ENCODE assay signal across 17 cellular contexts in genomic region chr11:1565173-1565903, GRCh38. TPM values are rescaled to one million over a fixed set of nuclear protein-coding genes. Genes with fewer than 3 reads are reported as not detected.
DNase-seq lines count a peak whose midpoint lies in the region; ATAC-seq and TF ChIP-seq lines count a peak whose summit lies in the region.
"Had no signal": no experiment of that assay in that cellular context is flagged by ENCODE, and none has a peak within 500 bp of the region (broad histone marks: within the 10 kb centered on the region; RNA-seq: fewer than 3 reads in every experiment).

No MANE protein-coding gene starts in this region.

- no peaks in the 10 kb centered on the region for H3K9me3 Mint-ChIP-seq in activated T-cell treated with anti-CD3 and anti-CD28 coated beads, Interleukin-2, amount 50 U/mL, for 72 hours
- H3K9me3 Mint-ChIP-seq: activated naive CD4-positive, alpha-beta T cell treated with anti-CD3 and anti-CD28 coated beads, Interleukin-2, amount 50 U/mL, for 24 hours; effector memory CD8-positive, alpha-beta T cell had no signal

- intact Hi-C loops in right cardiac atrium (cut with DNase I), result no loop called here

- H3K27ac ChIP-seq in HEK293 (ENCODE audit: extremely low read depth, low read depth, low read length) (no peak overlapping the region), caudate nucleus (ENCODE audit: low read depth, low read length) (peak overlapping the region; percentile 52), right cardiac atrium (ENCODE audit: low read length) (peak overlapping the region; percentile 18), temporal lobe (ENCODE audit: low read depth, low read length) (peak overlapping the region; percentile 72)

- H3K27ac Mint-ChIP-seq in activated T-cell treated with anti-CD3 and anti-CD28 coated beads, Interleukin-2, amount 50 U/mL, for 72 hours, result no peak overlapping the region
- H3K27ac Mint-ChIP-seq: activated naive CD4-positive, alpha-beta T cell treated with anti-CD3 and anti-CD28 coated beads, Interleukin-2, amount 50 U/mL, for 24 hours had no signal

- CTCF ChIA-PET in HEK293 (lab: Yijun Ruan, JAX), result interaction anchor here (1.1 to 2.0 kb wide), 5 partner anchors 8 to 75 kb away, joined by 3 to 18 read pairs (median 4); no protein-coding TSS in a partner anchor

- POLR2A ChIA-PET in HEK293 (lab: Yijun Ruan, JAX), result interaction anchor here (0.6 to 1.3 kb wide), 2 partner anchors 18 to 81 kb away, joined by 3 to 4 read pairs; no protein-coding TSS in a partner anchor

- H3K9me3 ChIP-seq in HEK293 (ENCODE audit: control insufficient read depth, insufficient read depth, low read depth, low read length), result no peaks in the 10 kb centered on the region
- H3K9me3 ChIP-seq in right cardiac atrium (ENCODE audit: control insufficient read depth, low read length), result no peaks in the 10 kb centered on the region

- DNase-seq in caudate nucleus (lab: John Stamatoyannopoulos, UW) (no peak), right cardiac atrium (peak in 1 of 3 donors; percentile 51), OCI-M2 (lab: John Stamatoyannopoulos, UW; ENCODE audit: unreplicated experiment) (no peak)
- no peak for DNase-seq in activated T-cell treated with anti-CD3 and anti-CD28 coated beads, Interleukin-2, amount 50 U/mL, for 72 hours
- DNase-seq: effector memory CD8-positive, alpha-beta T cell; GOT3; hippocampal formation; NCI-H1092 treated with DMSO at 0.1 percent for 48 hours; NCI-H748 treated with DMSO at 0.1 percent for 48 hours; stimulated activated CD4-positive, alpha-beta T cell treated with anti-CD3 and anti-CD28 coated beads, Interleukin-2, amount 100 ng/mL, for 24 hours had no signal

- no peaks in the 10 kb centered on the region for H3K4me1 Mint-ChIP-seq in activated T-cell treated with anti-CD3 and anti-CD28 coated beads, Interleukin-2, amount 50 U/mL, for 72 hours (ENCODE audit: low read depth)

- 78% methylated on average over 28 of the region's 28 CpGs for WGBS in right cardiac atrium

- H3K36me3 Mint-ChIP-seq in activated T-cell treated with anti-CD3 and anti-CD28 coated beads, Interleukin-2, amount 50 U/mL, for 72 hours (ENCODE audit: insufficient read depth in 2 of 2), result no peaks in the 10 kb centered on the region
- H3K36me3 Mint-ChIP-seq: activated naive CD4-positive, alpha-beta T cell treated with anti-CD3 and anti-CD28 coated beads, Interleukin-2, amount 50 U/mL, for 24 hours had no signal

- no peaks in the 10 kb centered on the region for H3K27me3 Mint-ChIP-seq in activated T-cell treated with anti-CD3 and anti-CD28 coated beads, Interleukin-2, amount 50 U/mL, for 72 hours (ENCODE audit: low read depth)
- H3K27me3 Mint-ChIP-seq: activated naive CD4-positive, alpha-beta T cell treated with anti-CD3 and anti-CD28 coated beads, Interleukin-2, amount 50 U/mL, for 24 hours; effector memory CD8-positive, alpha-beta T cell had no signal

- H3K4me3 ChIP-seq in HEK293 (ENCODE audit: low read depth, low read length), result no peak overlapping the region
- no peak overlapping the region for H3K4me3 ChIP-seq in right cardiac atrium (ENCODE audit: low read length)

- H3K36me3 ChIP-seq in HEK293 (ENCODE audit: control insufficient read depth in 2 of 2, insufficient read depth in 1 of 2, low read length in 2 of 2), result peaks cover 0 to 44% of the 10 kb centered on the region in 2 experiments; a peak in 1 of 3 replicates

- no peak overlapping the region for H3K4me3 Mint-ChIP-seq in activated T-cell treated with anti-CD3 and anti-CD28 coated beads, Interleukin-2, amount 50 U/mL, for 72 hours
- H3K4me3 Mint-ChIP-seq: activated naive CD4-positive, alpha-beta T cell treated with anti-CD3 and anti-CD28 coated beads, Interleukin-2, amount 50 U/mL, for 24 hours had no signal

- no peaks in the 10 kb centered on the region for H3K4me1 ChIP-seq in HEK293 (ENCODE audit: control insufficient read depth, insufficient read depth, low read length)
- H3K4me1 ChIP-seq in right cardiac atrium (ENCODE audit: control insufficient read depth, insufficient read depth, low read length), result peaks cover 4% of the 10 kb centered on the region

- ATAC-seq in right cardiac atrium (no peak), GM19463 (IDR thresholded peaks at IDR 0.05; ENCODE audit: unreplicated experiment) (no peak)
- no peak for ATAC-seq in activated T-cell treated with anti-CD3 and anti-CD28 coated beads, Interleukin-2, amount 50 U/mL, for 72 hours (replicated peaks in 1 of 2)
- ATAC-seq: effector memory CD8-positive, alpha-beta T cell had no signal

- TF ChIP-seq CTCF in HEK293 (tag by site-specific recombination; IDR thresholded peaks at IDR 0.05), result no peak

- no peaks in the 10 kb centered on the region for H3K27me3 ChIP-seq in right cardiac atrium (ENCODE audit: control insufficient read depth, insufficient read depth)

TF ChIP-seq in HEK293, 187 proteins besides CTCF, POLR2A, EP300 and RAD21:
- TF ChIP-seq TRIM28 (IDR thresholded peaks at IDR 0.05; ENCODE audit: borderline replicate concordance, low read length) (no peak), HIC1 (tag by site-specific recombination; IDR thresholded peaks at IDR 0.05) (peak; percentile 42; the same call in 1 of the 2 replicates), ZNF610 (tag by site-specific recombination; IDR thresholded peaks at IDR 0.05; ENCODE audit: borderline replicate concordance) (no peak), ZNF600 (tag by site-specific recombination; IDR thresholded peaks at IDR 0.05) (0 out of 2 replicates have a peak, but pooled peaks have one; percentile 37)

RNA-seq across cellular contexts. Expression of gene DUSP8, which starts 6.7 kb away (rescaled TPM):
- total RNA-seq in right cardiac atrium (10 to 100 TPM; 10.1 to 15.6 (median 12.3) TPM), temporal lobe (7.6 TPM)
- 13.3 TPM for polyA plus RNA-seq in right cardiac atrium
- 1 to 10 TPM; 2.8 to 5.1 TPM for total RNA-seq in activated T-cell treated with anti-CD3 and anti-CD28 coated beads, Interleukin-2, amount 50 U/mL, for 72 hours

RNA-seq across cellular contexts. Expression of gene KRTAP5-1, which starts 19.7 kb away (rescaled TPM):
- total RNA-seq in right cardiac atrium (not detected), temporal lobe (not detected)
- polyA plus RNA-seq in right cardiac atrium, result not detected
- not detected for total RNA-seq in activated T-cell treated with anti-CD3 and anti-CD28 coated beads, Interleukin-2, amount 50 U/mL, for 72 hours
- total RNA-seq: G401, kidney epithelial cell had no signal
- polyA plus RNA-seq: BJ had no signal

RNA-seq across cellular contexts. Expression of gene KRTAP5-2, which starts 32.8 kb away (rescaled TPM):
- total RNA-seq in right cardiac atrium (not detected), temporal lobe (not detected)
- not detected for polyA plus RNA-seq in right cardiac atrium
- total RNA-seq in activated T-cell treated with anti-CD3 and anti-CD28 coated beads, Interleukin-2, amount 50 U/mL, for 72 hours, result not detected
- total RNA-seq: G401, kidney epithelial cell had no signal
- polyA plus RNA-seq: BJ had no signal

RNA-seq across cellular contexts. Expression of gene KRTAP5-3, which starts 42.9 kb away (rescaled TPM):
- total RNA-seq in right cardiac atrium (not detected), temporal lobe (not detected)
- polyA plus RNA-seq in right cardiac atrium, result not detected
- total RNA-seq in activated T-cell treated with anti-CD3 and anti-CD28 coated beads, Interleukin-2, amount 50 U/mL, for 72 hours, result not detected
- total RNA-seq: G401, kidney epithelial cell had no signal
- polyA plus RNA-seq: BJ had no signal

RNA-seq across cellular contexts. Expression of gene KRTAP5-4, which starts 56.6 kb away (rescaled TPM):
- total RNA-seq in right cardiac atrium, result not detected
- polyA plus RNA-seq in right cardiac atrium, result not detected
- total RNA-seq in temporal lobe, result under 0.01 TPM
- total RNA-seq in activated T-cell treated with anti-CD3 and anti-CD28 coated beads, Interleukin-2, amount 50 U/mL, for 72 hours, result not detected
- total RNA-seq: G401, kidney epithelial cell had no signal
- polyA plus RNA-seq: BJ had no signal
